ENCODE assay signal across 11 cellular contexts in genomic region chr14:70096866-70097265, GRCh38.
DNase-seq lines count a peak whose midpoint lies in the region; ATAC-seq and TF ChIP-seq lines count a peak whose summit lies in the region.
"Had no signal": no experiment of that assay in that cellular context is flagged by ENCODE, and none has a peak within 500 bp of the region (broad histone marks: within the 10 kb centered on the region; RNA-seq: fewer than 3 reads in every experiment).

No MANE protein-coding gene starts in this region.

- peak; percentile 21 for TF ChIP-seq CTCF in cardiac fibroblast (IDR thresholded peaks at IDR 0.05; ENCODE audit: low read depth, low read length)
- TF ChIP-seq CTCF in osteoblast (IDR thresholded peaks at IDR 0.05; ENCODE audit: extremely low read depth, low read depth, low read length) = peak; percentile 48

- H3K4me3 ChIP-seq in cardiac fibroblast (replicated peaks in 1 of 2; ENCODE audit: low read depth in 2 of 2, low read length in 2 of 2) = no peak overlapping the region
- no peak overlapping the region for H3K4me3 ChIP-seq in osteoblast (ENCODE audit: insufficient read depth, low read length)
- H3K4me3 ChIP-seq in right cardiac atrium (ENCODE audit: low read length) = no peak overlapping the region

- ATAC-seq in GM21367 (IDR thresholded peaks at IDR 0.05; ENCODE audit: unreplicated experiment) = no peak
- ATAC-seq in right cardiac atrium = no peak
- ATAC-seq in HG03196 (IDR thresholded peaks at IDR 0.05; ENCODE audit: unreplicated experiment) = no peak
- ATAC-seq: activated CD4-positive, CD25-positive, alpha-beta regulatory T cell treated with anti-CD3 and anti-CD28 coated beads, Interleukin-2, amount 50 U/mL, for 24 hours had no signal

- H3K79me2 ChIP-seq in osteoblast (ENCODE audit: insufficient read depth, low read length) = no peaks in the 10 kb centered on the region

- H3K9me3 ChIP-seq in osteoblast (ENCODE audit: low read depth, low read length) = no peaks in the 10 kb centered on the region
- no peaks in the 10 kb centered on the region for H3K9me3 ChIP-seq in right cardiac atrium (ENCODE audit: control insufficient read depth, low read length)

- no peaks in the 10 kb centered on the region for H3K36me3 ChIP-seq in osteoblast (ENCODE audit: insufficient read depth, low read length)

- no peaks in the 10 kb centered on the region for H4K20me1 ChIP-seq in osteoblast (ENCODE audit: insufficient read depth, low read length)

- 27% methylated on average over 4 of the region's 4 CpGs for WGBS in right cardiac atrium

- H3K27me3 ChIP-seq in osteoblast (ENCODE audit: insufficient read depth, low read length) (peaks cover 20% of the 10 kb centered on the region), right cardiac atrium (ENCODE audit: control insufficient read depth, insufficient read depth) (no peaks in the 10 kb centered on the region)

- H3K4me1 ChIP-seq in osteoblast (ENCODE audit: insufficient read depth, low read length) = no peaks in the 10 kb centered on the region
- peaks cover 2% of the 10 kb centered on the region for H3K4me1 ChIP-seq in right cardiac atrium (ENCODE audit: control insufficient read depth, insufficient read depth, low read length)

- H3K4me2 ChIP-seq in osteoblast (ENCODE audit: insufficient read depth, low read length) = no peak overlapping the region

- H3K27ac ChIP-seq in osteoblast (ENCODE audit: low read depth, low read length) = no peak overlapping the region
- no peak overlapping the region for H3K27ac ChIP-seq in right cardiac atrium (ENCODE audit: low read length)

- intact Hi-C loops in right cardiac atrium (cut with DNase I) = no loop called here

- DNase-seq in NCI-H1092 treated with DMSO at 0.1 percent for 48 hours (lab: John Stamatoyannopoulos, UW) (peak; percentile 24), NCI-H1092 (lab: John Stamatoyannopoulos, UW) (no peak), NCI-H2227 (lab: John Stamatoyannopoulos, UW; ENCODE audit: unreplicated experiment) (peak; percentile 34), cardiac fibroblast (ENCODE audit: low read depth in 2 of 2) (peak; percentile 3 to 13), osteoblast (ENCODE audit: insufficient read length, low spot score, missing footprints) (no peak), right cardiac atrium (no peak)
- DNase-seq: NCI-H1930; stimulated activated CD8-positive, alpha-beta memory T cell treated with anti-CD3 and anti-CD28 coated beads, Interleukin-4, amount 100 ng/mL, for 48 hours had no signal

- H2AFZ ChIP-seq in osteoblast (ENCODE audit: low read length) = no peak overlapping the region

Comparison
In these comparisons a context has a peak if more than half of its experiments do, and no peak if none do; other contexts are left out.
1. DNase-seq: peak in NCI-H1092 treated with DMSO at 0.1 percent for 48 hours (single experiment), NCI-H2227 (single experiment) and cardiac fibroblast (2 of 2); none in NCI-H1092 (single experiment), osteoblast (single experiment) and right cardiac atrium (0 of 3).